ENCODE assay signal across 1 cellular context in genomic region chr6:32070814-32071466, GRCh38.
TF ChIP-seq lines count a peak whose summit lies in the region.

No MANE protein-coding gene starts in this region.

TF ChIP-seq in HEK293, 187 proteins besides CTCF, POLR2A, EP300 and RAD21:
- TF ChIP-seq ZNF600 (tag by site-specific recombination; IDR thresholded peaks at IDR 0.05) = no peak
- TF ChIP-seq ZNF169 (tag by site-specific recombination; IDR thresholded peaks at IDR 0.05) = no peak
- TF ChIP-seq ZNF423 (tag by site-specific recombination; IDR thresholded peaks at IDR 0.05) = no peak
- no peak for TF ChIP-seq ZNF785 (tag by site-specific recombination; IDR thresholded peaks at IDR 0.05)
- peak; percentile 54; the same call in 1 of the 2 replicates for TF ChIP-seq ZIC2 (tag by site-specific recombination; IDR thresholded peaks at IDR 0.05)
